16 cellular contexts compared by ENCODE assay signal in the genomic region with DNA sequence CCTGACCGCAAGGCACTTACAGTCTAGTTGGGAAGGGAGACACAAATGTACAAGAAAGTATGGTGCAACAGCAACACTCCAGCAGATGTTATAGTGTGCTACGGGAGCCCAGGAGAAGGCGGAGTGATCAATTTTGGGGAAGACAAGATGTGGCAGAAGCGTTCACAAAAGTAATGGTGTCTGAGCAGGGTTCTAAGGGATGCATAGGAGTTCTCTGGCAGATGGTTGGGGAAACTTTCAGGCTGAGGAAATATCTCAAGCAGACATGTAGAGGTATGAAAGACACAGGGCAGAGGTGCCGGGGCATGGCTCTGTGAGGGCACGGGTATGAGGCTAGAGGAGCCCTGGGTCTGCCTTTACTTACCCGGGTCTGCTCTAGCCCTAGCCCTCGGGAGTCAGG. TPM values are rescaled to one million over a fixed set of nuclear protein-coding genes. Genes with fewer than 3 reads are reported as not detected.
A peak's percentile ranks its signal among the peaks of the same experiment; 100 is the strongest.
DNase-seq lines count a peak whose midpoint lies in the region; ATAC-seq, FAIRE-seq and TF ChIP-seq lines count a peak whose summit lies in the region.
"Had no signal": no experiment of that assay in that cellular context is flagged by ENCODE, and none has a peak within 500 bp of the region (broad histone marks: within the 10 kb centered on the region; RNA-seq: fewer than 3 reads in every experiment).

No MANE protein-coding gene starts in this region.

- H3K36me3 ChIP-seq in GM12878 (ENCODE audit: control insufficient read depth in 2 of 2, insufficient read depth in 2 of 2, low read length in 1 of 2) = no peaks in the 10 kb centered on the region
- peaks cover 5 to 27% of the 10 kb centered on the region in 2 donors for H3K36me3 ChIP-seq in mucosa of rectum (ENCODE audit: control insufficient read depth in 2 of 2, insufficient read depth in 2 of 2, low read length in 2 of 2)
- H3K36me3 ChIP-seq in suprapubic skin = no peaks in the 10 kb centered on the region
- H3K36me3 ChIP-seq: brain microvascular endothelial cell had no signal

- peaks cover 43% of the 10 kb centered on the region for H3K4me1 Mint-ChIP-seq in T-helper 1 cell treated with Interleukin-12 subunit alpha and Interleukin-12 subunit beta and Interleukin-4 antibody, amounts not matched to agents 30 μg/mL and 1 μg/mL, for 36 hours (ENCODE audit: low read depth)

- peaks cover 3 to 7% of the 10 kb centered on the region in 2 experiments; a peak in 3 of 4 replicates for H3K27me3 ChIP-seq in GM12878 (replicated peaks in 1 of 2; ENCODE audit: control insufficient read depth in 2 of 2, insufficient read depth in 2 of 2, low read length in 1 of 2)
- H3K27me3 ChIP-seq in mucosa of rectum (ENCODE audit: control insufficient read depth in 2 of 2, insufficient read depth in 2 of 2, low read length in 2 of 2) = no peaks in the 10 kb centered on the region
- no peaks in the 10 kb centered on the region for H3K27me3 ChIP-seq in suprapubic skin
- H3K27me3 ChIP-seq: brain microvascular endothelial cell had no signal

- H2AFZ ChIP-seq in GM12878 (ENCODE audit: control insufficient read depth, low read depth, low read length) = no peak overlapping the region

- no peaks in the 10 kb centered on the region for H3K9me3 Mint-ChIP-seq in T-helper 1 cell treated with Interleukin-12 subunit alpha and Interleukin-12 subunit beta and Interleukin-4 antibody, amounts not matched to agents 30 μg/mL and 1 μg/mL, for 36 hours
- H3K9me3 Mint-ChIP-seq: type B pancreatic cell had no signal

- no peaks in the 10 kb centered on the region; the same call in 2 of the 3 replicates for H3K9me3 ChIP-seq in GM12878 (replicated peaks; ENCODE audit: control insufficient read depth, insufficient read depth, low read length)
- no peaks in the 10 kb centered on the region for H3K9me3 ChIP-seq in mucosa of rectum (ENCODE audit: control insufficient read depth in 2 of 2, low read length in 2 of 2)
- no peaks in the 10 kb centered on the region for H3K9me3 ChIP-seq in suprapubic skin

- FAIRE-seq in GM12878 (lab: Jason Lieb, UNC) = no peak

- WGBS in GM12878 (ENCODE audit: insufficient coverage, insufficient replicate concordance, low lambda C conversion rate, missing lambda C conversion rate) = 58% methylated on average over 8 of the region's 8 CpGs
- WGBS in suprapubic skin = 81% methylated on average over 8 of the region's 8 CpGs

- peaks cover 2% of the 10 kb centered on the region for H3K36me3 Mint-ChIP-seq in T-helper 1 cell treated with Interleukin-12 subunit alpha and Interleukin-12 subunit beta and Interleukin-4 antibody, amounts not matched to agents 30 μg/mL and 1 μg/mL, for 36 hours (ENCODE audit: low read depth)

- H3K4me3 ChIP-seq in GM12878 (no peak overlapping the region), mucosa of rectum (ENCODE audit: low read length in 2 of 2) (no peak overlapping the region), suprapubic skin (no peak overlapping the region)

- peaks cover 3% of the 10 kb centered on the region for H3K79me2 ChIP-seq in GM12878 (ENCODE audit: control insufficient read depth, insufficient read depth, low read length)

- H3K27ac ChIP-seq in GM12878 (ENCODE audit: control insufficient read depth, insufficient read depth) = no peak overlapping the region
- H3K27ac ChIP-seq in mucosa of rectum (ENCODE audit: low read depth in 2 of 2, low read length in 2 of 2) = peak overlapping the region; percentile 10 to 27
- H3K27ac ChIP-seq in suprapubic skin = peak overlapping the region; percentile 77
- H3K27ac ChIP-seq: brain microvascular endothelial cell had no signal

- H4K20me1 ChIP-seq in GM12878 (ENCODE audit: control insufficient read depth, insufficient read depth) = no peaks in the 10 kb centered on the region

- TF ChIP-seq EP300 in GM12878 (IDR thresholded peaks at IDR 0.05; ENCODE audit: borderline replicate concordance in 1 of 2, control insufficient read depth in 1 of 2, low read depth in 2 of 2, low read length in 2 of 2) (no peak), suprapubic skin (IDR thresholded peaks at IDR 0.05) (no peak)

- TF ChIP-seq CTCF in GM12878 (IDR thresholded peaks at IDR 0.05 in 2 of 3, conservative IDR thresholded peaks at IDR 0.05 in 1 of 3; ENCODE audit: control insufficient read depth in 2 of 3, extremely low read depth in 1 of 3, insufficient read depth in 1 of 3, low read depth in 3 of 3, low read length in 3 of 3) (no peak), suprapubic skin (IDR thresholded peaks at IDR 0.05) (no peak)

- H3K27me3 Mint-ChIP-seq in T-helper 1 cell treated with Interleukin-12 subunit alpha and Interleukin-12 subunit beta and Interleukin-4 antibody, amounts not matched to agents 30 μg/mL and 1 μg/mL, for 36 hours (ENCODE audit: low read depth) = no peaks in the 10 kb centered on the region
- H3K27me3 Mint-ChIP-seq: type B pancreatic cell had no signal

- TF ChIP-seq RAD21 in GM12878 (IDR thresholded peaks at IDR 0.05; ENCODE audit: insufficient read depth, low read depth, low read length) = no peak

- no peak overlapping the region for H3K4me2 ChIP-seq in GM12878 (ENCODE audit: control insufficient read depth, insufficient read depth)

- in situ Hi-C loops in GM12878 (cut with MboI) = no loop called here

- CTCF ChIA-PET in GM12878 (lab: Yijun Ruan, JAX) = no interaction called here

- TF ChIP-seq POLR2A in GM12878 (IDR thresholded peaks at IDR 0.05; ENCODE audit: low read depth, low read length) (no peak), suprapubic skin (IDR thresholded peaks at IDR 0.05) (no peak)

- H3K9ac ChIP-seq in GM12878 (ENCODE audit: control insufficient read depth, insufficient read depth, low read length) (no peak overlapping the region), mucosa of rectum (ENCODE audit: low read depth in 1 of 2, low read length in 2 of 2) (no peak overlapping the region)

- H3K4me1 ChIP-seq in GM12878 (ENCODE audit: control insufficient read depth, insufficient read depth, low read length) (peaks cover 6% of the 10 kb centered on the region), mucosa of rectum (ENCODE audit: control insufficient read depth in 2 of 2, insufficient read depth in 2 of 2, low read length in 2 of 2) (peaks cover 24 to 34% of the 10 kb centered on the region in 2 donors), suprapubic skin (peaks cover 49% of the 10 kb centered on the region)

- ATAC-seq in GM12878 = peak; percentile 17; the same call in 1 of the 3 replicates
- ATAC-seq in HG02623 (IDR thresholded peaks at IDR 0.05; ENCODE audit: unreplicated experiment) = no peak

- SMC1A ChIA-PET in GM12878 (lab: Charles Lee; ENCODE audit: uncharacterized antibody, unreplicated experiment) = no interaction called here

- DNase-seq in T-helper 1 cell (no peak), GM12878 (ENCODE audit: low read depth, low spot score) (no peak), suprapubic skin (ENCODE audit: low spot score in 2 of 2) (no peak), NCI-H146 (lab: John Stamatoyannopoulos, UW) (no peak)
- DNase-seq in activated CD8-positive, alpha-beta memory T cell treated with anti-CD3 and anti-CD28 coated beads, Interleukin-2, amount 50 U/mL, for 4 hours = no peak
- DNase-seq: 8988T; activated B cell treated with CpG ODN at 0.5 μM for 24 hours; activated T-cell treated with anti-CD3 and anti-CD28 coated beads, Interleukin-2, amount 50 U/mL, for 48 hours; brain microvascular endothelial cell had no signal

- POLR2A ChIA-PET in GM12878 (lab: Charles Lee) = no interaction called here

- H3K27ac Mint-ChIP-seq in T-helper 1 cell treated with Interleukin-12 subunit alpha and Interleukin-12 subunit beta and Interleukin-4 antibody, amounts not matched to agents 30 μg/mL and 1 μg/mL, for 36 hours = peak overlapping the region; percentile 1
- H3K27ac Mint-ChIP-seq: activated B cell treated with CpG ODN at 0.5 μM for 24 hours, memory B cell, type B pancreatic cell had no signal

- BruUV-seq in GM12878 (replicated peaks; lab: Mats Ljungman, UMichigan) = no TSS peak

- RAD21 ChIA-PET in GM12878 (lab: Charles Lee; ENCODE audit: unreplicated experiment) = interaction anchor here (1.3 kb wide), 1 partner anchor 24 kb away, joined by 3 read pairs; no protein-coding TSS in a partner anchor

- intact Hi-C loops in GM12878 (cut with micrococcal nuclease; ENCODE audit: unreplicated experiment) = no loop called here

- H3K4me3 Mint-ChIP-seq in T-helper 1 cell treated with Interleukin-12 subunit alpha and Interleukin-12 subunit beta and Interleukin-4 antibody, amounts not matched to agents 30 μg/mL and 1 μg/mL, for 36 hours = peak overlapping the region; percentile 36
- H3K4me3 Mint-ChIP-seq: activated B cell treated with CpG ODN at 0.5 μM for 24 hours, memory B cell, type B pancreatic cell had no signal

RNA-seq across cellular contexts. Expression of gene TNFRSF1A, which starts 5.1 kb away (rescaled TPM):
- 25.3 and 26.1 TPM in 2 replicates for total RNA-seq in GM12878 (2013; cell fraction: nucleolus; rRNA removed)
- 11.7 and 14.1 TPM in 2 replicates for total RNA-seq in GM12878 (2014; rRNA removed)
- total RNA-seq in GM12878 (2014; rRNA removed; fragmentation: Illumina TruSeq; extraction: Trizol) = 7.3 and 9.8 TPM in 2 replicates
- total RNA-seq in GM12878 (2021) = 16.2 and 16.5 TPM in 2 replicates
- 4.1 TPM for polyA plus RNA-seq in GM12878 (2011; ENCODE audit: low read depth)
- 16.5 and 18.9 TPM in 2 replicates for polyA plus RNA-seq in GM12878 (2011; rRNA removed)
- 16.0 and 25.6 TPM in 2 replicates for polyA plus RNA-seq in GM12878 (2011; cell fraction: cytosol; rRNA removed)
- 30.0 and 37.3 TPM in 2 replicates for polyA plus RNA-seq in GM12878 (2011; cell fraction: nucleus; rRNA removed)
- polyA plus RNA-seq in GM12878 (2012) = 7.0 and 13.2 TPM in 2 replicates
- polyA plus RNA-seq in GM12878 (2014; fragmentation: Illumina TruSeq; extraction: Trizol) = 6.4 and 14.8 TPM in 2 replicates
- under 1 TPM; 0.24 to 0.77 TPM for polyA plus RNA-seq in GM12878 (2014; fragmentation: Nextera tagmentation; extraction: Ambion mirVana)
- 12.7 and 13.1 TPM in 2 replicates for polyA plus RNA-seq in GM12878 (2014; rRNA removed)
- 10 to 100 TPM; 10.6 to 13.0 TPM for polyA plus RNA-seq in GM12878 (2016; fragmentation: Nextera tagmentation; extraction: Ambion mirVana)
- polyA minus RNA-seq in GM12878 (2011; rRNA and poly(A)+ RNA removed) = 22.5 and 36.4 TPM in 2 replicates
- polyA minus RNA-seq in GM12878 (2011; cell fraction: cytosol; rRNA and poly(A)+ RNA removed) = 13.6 and 15.8 TPM in 2 replicates
- polyA minus RNA-seq in GM12878 (2011; cell fraction: nucleus; rRNA and poly(A)+ RNA removed) = 24.8 and 42.8 TPM in 2 replicates
- total RNA-seq in suprapubic skin = 100 to 1,000 TPM; 276 to 352 (median 281) TPM
- total RNA-seq: activated B cell treated with CpG ODN at 0.5 μM for 24 hours had no signal

RNA-seq across cellular contexts. Expression of gene SCNN1A, which starts 28.4 kb away (rescaled TPM):
- not detected in 2 replicates for total RNA-seq in GM12878 (2013; cell fraction: nucleolus; rRNA removed)
- total RNA-seq in GM12878 (2014; rRNA removed) (not detected in 2 replicates), GM12878 (2014; rRNA removed; fragmentation: Illumina TruSeq; extraction: Trizol) (not detected in 2 replicates), GM12878 (2021) (0.56 and 0.69 TPM in 2 replicates), suprapubic skin (100 to 1,000 TPM in 1 of 4 donors, 10 to 100 TPM in 3; 74.2 to 143 (median 93.7) TPM)
- not detected for polyA plus RNA-seq in GM12878 (2011; ENCODE audit: low read depth)
- polyA plus RNA-seq in GM12878 (2011; rRNA removed) (not detected in 2 replicates), GM12878 (2014; fragmentation: Illumina TruSeq; extraction: Trizol) (not detected in 2 replicates), GM12878 (2014; fragmentation: Nextera tagmentation; extraction: Ambion mirVana) (not detected), GM12878 (2014; rRNA removed) (0.03 TPM in 1 of 2 replicates, not detected in the other), GM12878 (2016; fragmentation: Nextera tagmentation; extraction: Ambion mirVana) (under 1 TPM in 1 of 2 experiments, not detected in 1; 0.14 TPM)
- polyA plus RNA-seq in GM12878 (2011; cell fraction: cytosol; rRNA removed) = not detected in 2 replicates
- not detected in 2 replicates for polyA plus RNA-seq in GM12878 (2011; cell fraction: nucleus; rRNA removed)
- not detected in 2 replicates for polyA plus RNA-seq in GM12878 (2012)
- not detected in 2 replicates for polyA minus RNA-seq in GM12878 (2011; rRNA and poly(A)+ RNA removed)
- polyA minus RNA-seq in GM12878 (2011; cell fraction: cytosol; rRNA and poly(A)+ RNA removed) = not detected in 2 replicates
- not detected in 2 replicates for polyA minus RNA-seq in GM12878 (2011; cell fraction: nucleus; rRNA and poly(A)+ RNA removed)
- total RNA-seq: activated B cell treated with CpG ODN at 0.5 μM for 24 hours had no signal

RNA-seq across cellular contexts. Expression of gene PLEKHG6, which starts 36.5 kb away (rescaled TPM):
- total RNA-seq in GM12878 (2013; cell fraction: nucleolus; rRNA removed) = 2.3 and 2.8 TPM in 2 replicates
- 1.0 and 1.4 TPM in 2 replicates for total RNA-seq in GM12878 (2014; rRNA removed)
- 0.60 and 0.72 TPM in 2 replicates for total RNA-seq in GM12878 (2014; rRNA removed; fragmentation: Illumina TruSeq; extraction: Trizol)
- 0.90 and 1.5 TPM in 2 replicates for total RNA-seq in GM12878 (2021)
- polyA plus RNA-seq in GM12878 (2011; ENCODE audit: low read depth) = 0.33 TPM
- polyA plus RNA-seq in GM12878 (2011; rRNA removed) = 1.4 and 2.0 TPM in 2 replicates
- polyA plus RNA-seq in GM12878 (2011; cell fraction: cytosol; rRNA removed) = 4.7 and 9.6 TPM in 2 replicates
- 3.3 and 9.4 TPM in 2 replicates for polyA plus RNA-seq in GM12878 (2011; cell fraction: nucleus; rRNA removed)
- 1.6 and 2.4 TPM in 2 replicates for polyA plus RNA-seq in GM12878 (2012)
- 0.10 and 0.62 TPM in 2 replicates for polyA plus RNA-seq in GM12878 (2014; fragmentation: Illumina TruSeq; extraction: Trizol)
- polyA plus RNA-seq in GM12878 (2014; fragmentation: Nextera tagmentation; extraction: Ambion mirVana) = under 1 TPM; 0.10 to 0.20 TPM
- 1.6 and 4.0 TPM in 2 replicates for polyA plus RNA-seq in GM12878 (2014; rRNA removed)
- 1 to 10 TPM; 1.4 to 2.3 TPM for polyA plus RNA-seq in GM12878 (2016; fragmentation: Nextera tagmentation; extraction: Ambion mirVana)
- polyA minus RNA-seq in GM12878 (2011; rRNA and poly(A)+ RNA removed) = 1.7 and 9.9 TPM in 2 replicates
- polyA minus RNA-seq in GM12878 (2011; cell fraction: cytosol; rRNA and poly(A)+ RNA removed) = 2.7 and 6.9 TPM in 2 replicates
- polyA minus RNA-seq in GM12878 (2011; cell fraction: nucleus; rRNA and poly(A)+ RNA removed) = 0.60 and 6.0 TPM in 2 replicates
- 10 to 100 TPM; 12.4 to 29.9 (median 27.8) TPM for total RNA-seq in suprapubic skin
- total RNA-seq: activated B cell treated with CpG ODN at 0.5 μM for 24 hours, endothelial cell of umbilical vein, LHCN-M2 had no signal

RNA-seq across cellular contexts. Expression of gene LTBR, which starts 37.0 kb away (rescaled TPM):
- total RNA-seq in GM12878 (2013; cell fraction: nucleolus; rRNA removed) = not detected in 2 replicates
- total RNA-seq in GM12878 (2014; rRNA removed) (not detected in 2 replicates), GM12878 (2014; rRNA removed; fragmentation: Illumina TruSeq; extraction: Trizol) (not detected in 2 replicates), GM12878 (2021) (0.44 and 0.45 TPM in 2 replicates), suprapubic skin (100 to 1,000 TPM; 157 to 297 (median 204) TPM)
- polyA plus RNA-seq in GM12878 (2011; ENCODE audit: low read depth) = not detected
- polyA plus RNA-seq in GM12878 (2011; rRNA removed) (not detected in 2 replicates), GM12878 (2014; fragmentation: Illumina TruSeq; extraction: Trizol) (not detected in 2 replicates), GM12878 (2014; fragmentation: Nextera tagmentation; extraction: Ambion mirVana) (not detected), GM12878 (2014; rRNA removed) (not detected in 2 replicates), GM12878 (2016; fragmentation: Nextera tagmentation; extraction: Ambion mirVana) (under 1 TPM in 1 of 2 experiments, not detected in 1; 0.24 TPM)
- polyA plus RNA-seq in GM12878 (2011; cell fraction: cytosol; rRNA removed) = not detected in 2 replicates
- 0.07 TPM in 1 of 2 replicates, not detected in the other for polyA plus RNA-seq in GM12878 (2011; cell fraction: nucleus; rRNA removed)
- polyA plus RNA-seq in GM12878 (2012) = 0.23 and 0.31 TPM in 2 replicates
- not detected in 2 replicates for polyA minus RNA-seq in GM12878 (2011; rRNA and poly(A)+ RNA removed)
- 0.94 and 4.8 TPM in 2 replicates for polyA minus RNA-seq in GM12878 (2011; cell fraction: cytosol; rRNA and poly(A)+ RNA removed)
- 0.48 and 2.2 TPM in 2 replicates for polyA minus RNA-seq in GM12878 (2011; cell fraction: nucleus; rRNA and poly(A)+ RNA removed)

Comparison
In these comparisons a context has a peak if more than half of its experiments do, and no peak if none do; other contexts are left out.
1. RNA of gene TNFRSF1A, which starts 5.1 kb away (total RNA-seq): 276 to 352 TPM in suprapubic skin; 7.3 to 26.1 TPM in GM12878; every median in the first group is over 10 times any median in the second.
2. RNA of gene SCNN1A, which starts 28.4 kb away (total RNA-seq): 74.2 to 143 TPM in suprapubic skin; 0.56 to 0.69 TPM in GM12878; every median in the first group is over 10 times any median in the second.